Comparison of ENCODE assay signal across 7 cellular contexts in the genomic region with DNA sequence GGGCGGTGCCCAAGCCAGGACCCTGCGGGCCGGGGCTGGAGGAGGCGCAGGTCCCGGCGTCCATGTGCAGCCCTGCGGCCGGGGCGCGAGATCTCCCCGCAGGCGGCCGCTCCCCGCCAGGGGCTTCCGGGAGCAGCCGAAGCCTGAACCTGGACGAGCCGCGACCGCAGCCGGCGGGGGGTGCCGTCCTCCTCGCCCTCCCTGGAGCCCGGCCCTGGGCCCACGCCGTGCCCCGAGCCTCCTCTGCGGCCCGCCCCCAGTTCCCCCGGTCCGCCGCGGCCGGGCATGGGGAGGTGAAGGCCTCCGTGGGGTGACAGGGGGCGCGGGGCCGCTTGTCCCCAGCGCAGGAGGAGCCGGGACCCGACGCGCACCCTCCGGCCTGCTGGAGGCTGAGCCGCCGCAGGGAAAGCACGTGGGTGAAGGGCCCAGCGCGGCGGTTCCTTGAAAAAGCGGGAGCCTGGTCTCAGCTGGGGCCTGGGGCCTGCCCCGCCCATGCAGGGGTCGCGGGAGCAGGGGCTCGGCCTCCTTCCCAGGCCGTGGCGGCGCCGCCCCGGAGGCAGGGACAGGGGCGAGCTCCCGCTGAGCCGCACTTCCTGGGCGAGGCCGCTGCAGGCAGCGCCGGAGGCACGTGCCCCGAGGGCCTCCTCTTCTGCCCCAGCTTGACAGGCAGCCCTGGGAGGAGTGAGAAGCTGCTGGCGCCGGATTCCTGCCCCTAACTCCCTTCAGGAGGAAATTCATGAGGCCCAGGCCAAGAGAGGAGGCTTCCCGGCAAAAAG. TPM values are rescaled to one million over a fixed set of nuclear protein-coding genes. Genes with fewer than 3 reads are reported as not detected.
DNase-seq lines count a peak whose midpoint lies in the region; ATAC-seq and TF ChIP-seq lines count a peak whose summit lies in the region.

No MANE protein-coding gene starts in this region.

- peak overlapping the region; percentile 43 for H3K4me3 Mint-ChIP-seq in activated CD8-positive, alpha-beta memory T cell treated with anti-CD3 and anti-CD28 coated beads, Interleukin-2, amount 10 ng/mL, durations not matched to agents 7 days and 5 days

- H3K9me3 ChIP-seq in esophagus muscularis mucosa, result no peaks in the 10 kb centered on the region
- no peaks in the 10 kb centered on the region for H3K9me3 ChIP-seq in osteoblast (ENCODE audit: low read depth, low read length)

- no peaks in the 10 kb centered on the region for H4K20me1 ChIP-seq in osteoblast (ENCODE audit: insufficient read depth, low read length)

- TF ChIP-seq POLR2A in esophagus muscularis mucosa (IDR thresholded peaks at IDR 0.05; ENCODE audit: low read depth), result no peak

- peak; percentile 47 for ATAC-seq in HG03139 (IDR thresholded peaks at IDR 0.05; ENCODE audit: unreplicated experiment)
- ATAC-seq in activated CD8-positive, alpha-beta memory T cell treated with anti-CD3 and anti-CD28 coated beads, Interleukin-2, amount 10 ng/mL, durations not matched to agents 7 days and 5 days, result peak; percentile 81

- H3K4me2 ChIP-seq in osteoblast (ENCODE audit: insufficient read depth, low read length), result peak overlapping the region; percentile 28

- H3K27ac ChIP-seq in esophagus muscularis mucosa (replicated peaks in 1 of 4) (peak overlapping the region; percentile 66 to 76 (median 72)), osteoblast (ENCODE audit: low read depth, low read length) (no peak overlapping the region), urinary bladder (ENCODE audit: low read depth) (no peak overlapping the region)

- no peak for TF ChIP-seq CTCF in esophagus muscularis mucosa (IDR thresholded peaks at IDR 0.05)
- no peak for TF ChIP-seq CTCF in osteoblast (IDR thresholded peaks at IDR 0.05; ENCODE audit: extremely low read depth, low read depth, low read length)

- H3K27me3 ChIP-seq in esophagus muscularis mucosa (peaks cover 0 to 29% (median 4%) of the 10 kb centered on the region in 4 donors), osteoblast (ENCODE audit: insufficient read depth, low read length) (peaks cover 45% of the 10 kb centered on the region)

- H3K4me1 ChIP-seq in esophagus muscularis mucosa (peaks cover 20 to 27% (median 26%) of the 10 kb centered on the region in 4 donors), osteoblast (ENCODE audit: insufficient read depth, low read length) (peaks cover 3% of the 10 kb centered on the region), urinary bladder (ENCODE audit: insufficient read depth) (no peaks in the 10 kb centered on the region)

- peak overlapping the region; percentile 65 for H2AFZ ChIP-seq in osteoblast (ENCODE audit: low read length)

- CTCF ChIA-PET in activated CD8-positive, alpha-beta memory T cell treated with anti-CD3 and anti-CD28 coated beads, Interleukin-2, amount 10 ng/mL, durations not matched to agents 7 days and 5 days (lab: Charles Lee), result interaction anchor here (0.7 to 2.9 kb wide), 15 partner anchors 15 to 609 kb away, joined by 3 to 37 read pairs (median 7); no protein-coding TSS in a partner anchor

- H3K79me2 ChIP-seq in osteoblast (ENCODE audit: insufficient read depth, low read length), result no peaks in the 10 kb centered on the region

- intact Hi-C loops in esophagus muscularis mucosa (cut with DNase I), result loop anchor here (2.0 kb wide), 2 partner anchors 53 to 391 kb away; no protein-coding TSS in a partner anchor

- peaks cover 13% of the 10 kb centered on the region for H3K27me3 Mint-ChIP-seq in activated CD8-positive, alpha-beta memory T cell treated with anti-CD3 and anti-CD28 coated beads, Interleukin-2, amount 10 ng/mL, durations not matched to agents 7 days and 5 days

- no peak for TF ChIP-seq EP300 in esophagus muscularis mucosa (IDR thresholded peaks at IDR 0.05)

- peak; percentile 78 for DNase-seq in activated CD8-positive, alpha-beta memory T cell treated with anti-CD3 and anti-CD28 coated beads, Interleukin-2, amount 10 ng/mL, durations not matched to agents 7 days and 5 days
- DNase-seq in esophagus muscularis mucosa (ENCODE audit: extremely low spot score) (peak; percentile 89), osteoblast (ENCODE audit: insufficient read length, low spot score, missing footprints) (peak; percentile 75), HuH-7.5 (ENCODE audit: low spot score) (no peak), 8988T (no peak)

- H3K36me3 Mint-ChIP-seq in activated CD8-positive, alpha-beta memory T cell treated with anti-CD3 and anti-CD28 coated beads, Interleukin-2, amount 10 ng/mL, durations not matched to agents 7 days and 5 days, result no peaks in the 10 kb centered on the region

- H3K36me3 ChIP-seq in esophagus muscularis mucosa (no peaks in the 10 kb centered on the region), osteoblast (ENCODE audit: insufficient read depth, low read length) (no peaks in the 10 kb centered on the region), urinary bladder (ENCODE audit: insufficient read depth) (no peaks in the 10 kb centered on the region)

- no peaks in the 10 kb centered on the region for H3K9me3 Mint-ChIP-seq in activated CD8-positive, alpha-beta memory T cell treated with anti-CD3 and anti-CD28 coated beads, Interleukin-2, amount 10 ng/mL, durations not matched to agents 7 days and 5 days (ENCODE audit: low read depth)

- H3K4me1 Mint-ChIP-seq in activated CD8-positive, alpha-beta memory T cell treated with anti-CD3 and anti-CD28 coated beads, Interleukin-2, amount 10 ng/mL, durations not matched to agents 7 days and 5 days, result peaks cover 31% of the 10 kb centered on the region

- peak overlapping the region; percentile 75 for H3K27ac Mint-ChIP-seq in activated CD8-positive, alpha-beta memory T cell treated with anti-CD3 and anti-CD28 coated beads, Interleukin-2, amount 10 ng/mL, durations not matched to agents 7 days and 5 days

- 23% methylated on average over 16 of the region's 73 CpGs for WGBS in esophagus muscularis mucosa
- 10% methylated on average over 73 of the region's 73 CpGs for WGBS in urinary bladder

- H3K4me3 ChIP-seq in esophagus muscularis mucosa, result peak overlapping the region; percentile 40 to 52 (median 43)
- peak overlapping the region; percentile 22 for H3K4me3 ChIP-seq in osteoblast (ENCODE audit: insufficient read depth, low read length)
- peak overlapping the region; percentile 38 for H3K4me3 ChIP-seq in urinary bladder (ENCODE audit: low read depth, low read length)

RNA-seq across cellular contexts. Expression of a gene that starts 55.6 kb away (rescaled TPM):
- total RNA-seq in activated CD8-positive, alpha-beta memory T cell treated with anti-CD3 and anti-CD28 coated beads, Interleukin-2, amount 10 ng/mL, durations not matched to agents 7 days and 5 days, result 100 to 1,000 TPM; 213 to 234 TPM
- total RNA-seq in esophagus muscularis mucosa (100 to 1,000 TPM; 103 to 142 (median 131) TPM), osteoblast (101 and 111 TPM in 2 replicates), urinary bladder (118 TPM)
- 85.4 TPM for polyA plus RNA-seq in urinary bladder

Comparison
In these comparisons a context has a peak if more than half of its experiments do, and no peak if none do; other contexts are left out.
1. DNase-seq: peak in activated CD8-positive, alpha-beta memory T cell treated with anti-CD3 and anti-CD28 coated beads, Interleukin-2, amount 10 ng/mL, durations not matched to agents 7 days and 5 days (single experiment), esophagus muscularis mucosa (single experiment) and osteoblast (single experiment); none in HuH-7.5 (single experiment) and 8988T (single experiment).
2. H3K27ac ChIP-seq: peak in esophagus muscularis mucosa (4 of 4); none in osteoblast (single experiment) and urinary bladder (single experiment).
3. Peak in every context shown above with its lines, with median percentiles within 50 percentile points of each other: H3K4me3 ChIP-seq.